ENCODE assay signal across 12 cellular contexts in the genomic region with DNA sequence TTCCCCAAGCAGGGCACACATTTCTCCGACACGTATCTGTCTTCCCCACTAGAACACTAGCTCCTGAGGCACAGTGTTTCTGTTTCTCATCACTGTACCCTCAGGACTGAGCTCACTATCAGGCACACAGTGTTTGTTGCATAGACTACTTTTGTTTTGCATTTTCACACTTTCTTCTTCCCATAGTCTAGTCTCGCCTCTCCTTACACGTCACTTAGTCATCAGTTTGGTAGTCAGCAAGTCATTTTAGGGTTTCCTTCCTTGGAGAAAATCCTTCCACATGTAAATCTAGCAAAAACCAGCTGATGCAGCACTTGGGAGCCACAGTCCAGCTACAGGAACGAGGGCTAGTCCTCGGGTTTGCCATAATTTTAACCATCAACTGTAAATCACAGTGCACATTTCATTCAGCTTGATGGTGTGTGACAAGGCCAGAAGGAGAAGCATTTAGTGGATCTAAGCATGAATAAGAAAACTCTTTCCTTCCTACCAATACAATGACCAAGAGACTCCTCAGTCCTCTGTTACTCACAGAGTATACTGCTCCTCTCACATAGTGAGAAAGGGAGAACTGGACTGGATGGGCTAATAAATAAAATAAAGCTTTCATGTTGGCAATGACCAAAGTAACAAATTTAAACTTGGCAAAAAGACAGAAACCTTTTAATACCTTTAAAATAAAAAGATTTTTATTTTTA.
A peak's percentile ranks its signal among the peaks of the same experiment; 100 is the strongest.
DNase-seq lines count a peak whose midpoint lies in the region; ATAC-seq, FAIRE-seq and TF ChIP-seq lines count a peak whose summit lies in the region.
"Had no signal": no experiment of that assay in that cellular context is flagged by ENCODE, and none has a peak within 500 bp of the region (broad histone marks: within the 10 kb centered on the region; RNA-seq: fewer than 3 reads in every experiment).

No MANE protein-coding gene starts in this region.

- no peak for TF ChIP-seq CTCF in AG10803 (conservative IDR thresholded peaks at IDR 0.05; ENCODE audit: low read length)
- no peak for TF ChIP-seq CTCF in astrocyte (IDR thresholded peaks at IDR 0.05; ENCODE audit: insufficient read depth, low read depth, low read length)
- no peak for TF ChIP-seq CTCF in GM10266 (IDR thresholded peaks at IDR 0.05; ENCODE audit: control insufficient read depth, insufficient read depth, low read depth, missing control alignments)

- H3K27ac ChIP-seq in astrocyte (ENCODE audit: low read depth, low read length): peak overlapping the region; percentile 4

- H3K4me2 ChIP-seq in astrocyte (ENCODE audit: low read length): peak overlapping the region; percentile 55

- ATAC-seq in GM21390 (IDR thresholded peaks at IDR 0.05; ENCODE audit: unreplicated experiment) (peak; percentile 82), memory B cell (ENCODE audit: low read depth) (no peak), HG03139 (IDR thresholded peaks at IDR 0.05; ENCODE audit: unreplicated experiment) (no peak)
- ATAC-seq: WTC11 had no signal

- no peak overlapping the region for H2AFZ ChIP-seq in astrocyte (ENCODE audit: low read depth, low read length)

- no peaks in the 10 kb centered on the region for H3K9me3 ChIP-seq in astrocyte (ENCODE audit: insufficient read depth, low read depth, low read length)

- peaks cover 4% of the 10 kb centered on the region for H3K79me2 ChIP-seq in astrocyte (ENCODE audit: insufficient read depth, low read length)

- H3K9ac ChIP-seq in astrocyte (ENCODE audit: low read length): peak overlapping the region; percentile 12

- peaks cover 15% of the 10 kb centered on the region for H3K4me1 ChIP-seq in astrocyte (ENCODE audit: insufficient read depth, low read length)

- H4K20me1 ChIP-seq in astrocyte (ENCODE audit: insufficient read depth, low read length): peaks cover 16% of the 10 kb centered on the region

- FAIRE-seq in astrocyte (lab: Jason Lieb, UNC): peak; percentile 75

- H3K27me3 ChIP-seq in astrocyte (ENCODE audit: insufficient read depth, low read length): no peaks in the 10 kb centered on the region

- H3K9me3 Mint-ChIP-seq in astrocyte (ENCODE audit: unreplicated experiment): no peaks in the 10 kb centered on the region
- no peaks in the 10 kb centered on the region for H3K9me3 Mint-ChIP-seq in memory B cell
- H3K9me3 Mint-ChIP-seq: dendritic cell treated with granulocyte-macrophage colony-stimulating factor and Interleukin-4, amounts not matched to agents 40 ng/mL and 50 ng/mL, for 4 days; mesothelial cell of epicardium; WTC11 had no signal

- no peaks in the 10 kb centered on the region for H3K36me3 ChIP-seq in astrocyte (ENCODE audit: insufficient read depth, low read length)

- H3K27me3 Mint-ChIP-seq in astrocyte (ENCODE audit: low read depth, unreplicated experiment) (no peaks in the 10 kb centered on the region), memory B cell (no peaks in the 10 kb centered on the region)
- H3K27me3 Mint-ChIP-seq: dendritic cell treated with granulocyte-macrophage colony-stimulating factor and Interleukin-4, amounts not matched to agents 40 ng/mL and 50 ng/mL, for 4 days had no signal

- peak overlapping the region; percentile 97 for H3K27ac Mint-ChIP-seq in astrocyte (ENCODE audit: unreplicated experiment)
- peak overlapping the region; percentile 12 for H3K27ac Mint-ChIP-seq in memory B cell
- H3K27ac Mint-ChIP-seq: dendritic cell treated with granulocyte-macrophage colony-stimulating factor and Interleukin-4, amounts not matched to agents 40 ng/mL and 50 ng/mL, for 4 days; mesothelial cell of epicardium; WTC11 had no signal

- DNase-seq in AG10803 (ENCODE audit: low read depth) (peak; percentile 66), astrocyte (ENCODE audit: low read depth) (peak; percentile 72), memory B cell (ENCODE audit: low spot score in 2 of 2) (no peak), activated gamma-delta T cell (lab: John Stamatoyannopoulos, UW) (no peak), GM10266 (ENCODE audit: extremely low spot score) (no peak), occipital lobe (lab: John Stamatoyannopoulos, UW) (no peak)
- DNase-seq: NCI-H526 treated with DMSO at 0.1 percent for 48 hours had no signal

- H3K4me3 Mint-ChIP-seq in astrocyte (ENCODE audit: unreplicated experiment) (peak overlapping the region; percentile 9), memory B cell (no peak overlapping the region)
- H3K4me3 Mint-ChIP-seq: dendritic cell treated with granulocyte-macrophage colony-stimulating factor and Interleukin-4, amounts not matched to agents 40 ng/mL and 50 ng/mL, for 4 days; mesothelial cell of epicardium; WTC11 had no signal

- H3K4me3 ChIP-seq in AG10803 (ENCODE audit: low read length): peak overlapping the region; percentile 26
- no peak overlapping the region for H3K4me3 ChIP-seq in astrocyte (ENCODE audit: insufficient read depth, low read depth, low read length)

- H3K4me1 Mint-ChIP-seq in astrocyte (ENCODE audit: low read depth, unreplicated experiment) (peaks cover 32% of the 10 kb centered on the region), memory B cell (peaks cover 40% of the 10 kb centered on the region)

- H3K36me3 Mint-ChIP-seq in astrocyte (ENCODE audit: low read depth, unreplicated experiment) (no peaks in the 10 kb centered on the region), memory B cell (no peaks in the 10 kb centered on the region)
- H3K36me3 Mint-ChIP-seq: mesothelial cell of epicardium, WTC11 had no signal

Comparison
In these comparisons a context has a peak if more than half of its experiments do, and no peak if none do; other contexts are left out.
1. DNase-seq: peak in AG10803 (single experiment) and astrocyte (single experiment); none in memory B cell (0 of 2), activated gamma-delta T cell (single experiment), GM10266 (single experiment) and occipital lobe (single experiment).